In genomic region chr1:235873571-235873970, GRCh38 we compare ENCODE assay signal across 1 cellular context.
TF ChIP-seq lines count a peak whose summit lies in the region.

No MANE protein-coding gene starts in this region.

TF ChIP-seq in endothelial cell of umbilical vein, 7 proteins besides CTCF, POLR2A, EP300 and RAD21 (continued from another document):
- TF ChIP-seq MYC (IDR thresholded peaks at IDR 0.05; ENCODE audit: low read depth, low read length) (no peak), GATA2 (IDR thresholded peaks at IDR 0.05; ENCODE audit: insufficient read depth, insufficient read length, low read depth, low read length) (no peak), POLR2AphosphoS5 (IDR thresholded peaks at IDR 0.05; ENCODE audit: insufficient read depth, low read depth, low read length) (no peak), FOS (IDR thresholded peaks at IDR 0.05; ENCODE audit: borderline replicate concordance, insufficient read depth, low read length) (no peak), JUN (IDR thresholded peaks at IDR 0.05; ENCODE audit: borderline replicate concordance, insufficient read depth, insufficient read length, low read depth) (no peak), MAX (IDR thresholded peaks at IDR 0.05; ENCODE audit: insufficient read depth, insufficient read length) (no peak)
